Comparison of ENCODE assay signal across 28 cellular contexts in genomic region chr10:113977174-113977573, GRCh38.
"Had no signal": no experiment of that assay in that cellular context is flagged by ENCODE, and none has a peak within 500 bp of the region (broad histone marks: within the 10 kb centered on the region; RNA-seq: fewer than 3 reads in every experiment).

No MANE protein-coding gene starts in this region.

- H3K9me3 ChIP-seq: ovary, psoas muscle, suprapubic skin, testis, transverse colon, upper lobe of right lung, uterus had no signal

- H3K79me2 ChIP-seq: parathyroid adenoma had no signal

- H3K4me1 ChIP-seq: neural progenitor cell, psoas muscle, suprapubic skin, testis, tibial artery, transverse colon, upper lobe of right lung, uterus had no signal

- H3K36me3 ChIP-seq: neural progenitor cell, ovary, spleen, suprapubic skin, tibial artery, transverse colon, upper lobe of right lung, uterus had no signal

- DNase-seq: natural killer cell; occipital lobe; ovary; posterior cingulate gyrus; psoas muscle; right cardiac atrium; spleen; stimulated activated CD4-positive, alpha-beta T cell treated with anti-CD3 and anti-CD28 coated beads, Interleukin-12 subunit alpha, Interleukin-12 subunit beta, amount 100 ng/mL, for 4 hours; stimulated activated CD4-positive, alpha-beta T cell treated with anti-CD3 and anti-CD28 coated beads, Interleukin-1b, Interleukin-23, amount 100 ng/mL, for 48 hours; stimulated activated CD4-positive, alpha-beta T cell treated with anti-CD3 and anti-CD28 coated beads, Interleukin-4, amount 100 ng/mL, for 1 hour; stimulated activated CD4-positive, alpha-beta T cell treated with anti-CD3 and anti-CD28 coated beads, Interleukin-4, amount 100 ng/mL, for 4 hours; stimulated activated CD8-positive, alpha-beta memory T cell treated with anti-CD3 and anti-CD28 coated beads, Interleukin-4, amount 100 ng/mL, for 48 hours; stimulated activated naive CD4-positive, alpha-beta T cell; stimulated activated naive CD8-positive, alpha-beta T cell treated with anti-CD3 and anti-CD28 coated beads, Interleukin-15, amount 100 ng/mL, for 72 hours; stimulated activated naive CD8-positive, alpha-beta T cell treated with anti-CD3 and anti-CD28 coated beads, Interleukin-15, Interleukin-2, amounts not matched to agents 100 U/mL and 50 U/mL, for 24 hours; substantia nigra; testis; tibial artery; transverse colon; upper lobe of right lung; uterus had no signal

- H3K27ac ChIP-seq: neural progenitor cell, ovary, parathyroid adenoma, psoas muscle, skin epidermis, spleen, suprapubic skin, testis, tibial artery, transverse colon, upper lobe of right lung, uterus had no signal

- H3K4me2 ChIP-seq: neural progenitor cell, smooth muscle cell had no signal

- H3K4me3 ChIP-seq: neural progenitor cell, ovary, psoas muscle, skin epidermis, smooth muscle cell, spleen, suprapubic skin, testis, tibial artery, transverse colon, upper lobe of right lung, uterus had no signal

- H3K9ac ChIP-seq: neural progenitor cell, parathyroid adenoma had no signal

- H2AFZ ChIP-seq: neural progenitor cell, parathyroid adenoma had no signal

- H3K27me3 ChIP-seq: neural progenitor cell, ovary, spleen, suprapubic skin, testis, tibial artery, transverse colon, upper lobe of right lung, uterus had no signal

- ATAC-seq: natural killer cell; psoas muscle; right cardiac atrium; sciatic nerve; stimulated activated memory B cell treated with anti-CD40 and anti-IgM and Interleukin-4, amounts not matched to agents 10 μg/mL and 1 μg/mL and 100 μg/mL, for 72 hours; stimulated activated naive CD8-positive, alpha-beta T cell treated with anti-CD3 and anti-CD28 coated beads, Interleukin-15, amount 100 ng/mL, for 72 hours; stimulated activated naive CD8-positive, alpha-beta T cell treated with anti-CD3 and anti-CD28 coated beads, Interleukin-15, Interleukin-2, amounts not matched to agents 100 U/mL and 50 U/mL, for 24 hours; upper lobe of right lung had no signal
